21 cellular contexts compared by ENCODE assay signal in genomic region chr19:11254662-11255061, GRCh38. TPM values are rescaled to one million over a fixed set of nuclear protein-coding genes. Genes with fewer than 3 reads are reported as not detected.
DNase-seq lines count a peak whose midpoint lies in the region; ATAC-seq and TF ChIP-seq lines count a peak whose summit lies in the region.
"Had no signal": no experiment of that assay in that cellular context is flagged by ENCODE, and none has a peak within 500 bp of the region (broad histone marks: within the 10 kb centered on the region; RNA-seq: fewer than 3 reads in every experiment).

No MANE protein-coding gene starts in this region.

- H3K36me3 ChIP-seq in gastrocnemius medialis = peaks cover 0 to 8% of the 10 kb centered on the region in 2 donors

- H3K4me1 Mint-ChIP-seq in activated CD4-positive, alpha-beta T cell treated with anti-CD3 and anti-CD28 coated beads for 36 hours = no peaks in the 10 kb centered on the region
- H3K4me1 Mint-ChIP-seq in activated CD4-positive, alpha-beta T cell treated with anti-CD3 and anti-CD28 coated beads, Interleukin-2, amount 10 ng/mL, durations not matched to agents 24 days and 14 days = no peaks in the 10 kb centered on the region
- H3K4me1 Mint-ChIP-seq: T-helper 17 cell had no signal

- H3K4me3 ChIP-seq in LNCaP clone FGC (ENCODE audit: low read depth, low read length) (no peak overlapping the region), epithelial cell of esophagus (ENCODE audit: low read length) (no peak overlapping the region), gastrocnemius medialis (no peak overlapping the region)
- H3K4me3 ChIP-seq: A549, thoracic aorta had no signal

- ATAC-seq in activated CD4-positive, alpha-beta T cell treated with anti-CD3 and anti-CD28 coated beads for 36 hours = no peak
- ATAC-seq in gastrocnemius medialis (no peak), HG03442 (IDR thresholded peaks at IDR 0.05; ENCODE audit: unreplicated experiment) (no peak), GM21528 (IDR thresholded peaks at IDR 0.05; ENCODE audit: low FRiP score, unreplicated experiment) (no peak)
- ATAC-seq: activated CD4-positive, CD25-positive, alpha-beta regulatory T cell treated with anti-CD3 and anti-CD28 coated beads, Interleukin-2, amount 50 U/mL, for 24 hours; T-helper 17 cell had no signal

- H3K36me3 Mint-ChIP-seq in activated CD4-positive, alpha-beta T cell treated with anti-CD3 and anti-CD28 coated beads for 36 hours (ENCODE audit: low read depth) = no peaks in the 10 kb centered on the region
- H3K36me3 Mint-ChIP-seq in activated CD4-positive, alpha-beta T cell treated with anti-CD3 and anti-CD28 coated beads, Interleukin-2, amount 10 ng/mL, durations not matched to agents 24 days and 14 days (ENCODE audit: low read depth) = no peaks in the 10 kb centered on the region

- peaks cover 2% of the 10 kb centered on the region for H3K27me3 Mint-ChIP-seq in activated CD4-positive, alpha-beta T cell treated with anti-CD3 and anti-CD28 coated beads for 36 hours
- peaks cover 12% of the 10 kb centered on the region for H3K27me3 Mint-ChIP-seq in activated CD4-positive, alpha-beta T cell treated with anti-CD3 and anti-CD28 coated beads, Interleukin-2, amount 10 ng/mL, durations not matched to agents 24 days and 14 days

- DNase-seq in activated CD4-positive, alpha-beta T cell treated with anti-CD3 and anti-CD28 coated beads for 36 hours = peak; percentile 16
- no peak for DNase-seq in activated CD4-positive, alpha-beta T cell treated with anti-CD3 and anti-CD28 coated beads, Interleukin-2, amount 10 ng/mL, durations not matched to agents 24 days and 14 days
- no peak for DNase-seq in LNCaP clone FGC (ENCODE audit: low read depth)
- DNase-seq in epithelial cell of esophagus (ENCODE audit: low read depth) = no peak
- DNase-seq in gastrocnemius medialis = no peak
- no peak for DNase-seq in HPDE6-E6E7 (ENCODE audit: extremely low spot score)
- DNase-seq: activated gamma-delta T cell treated with Interleukin-2 at 50 U/mL for 16 hours; CD4-positive, alpha-beta T cell; glutamatergic neuron; NCI-H1694; NCI-H446 treated with DMSO at 0.1 percent for 48 hours; occipital lobe; stimulated activated CD4-positive, alpha-beta T cell treated with anti-CD3 and anti-CD28 coated beads, Interleukin-4, amount 100 ng/mL, for 4 hours; T-helper 17 cell had no signal

- CTCF ChIA-PET in activated CD4-positive, alpha-beta T cell treated with anti-CD3 and anti-CD28 coated beads for 36 hours (lab: Charles Lee) = interaction anchor here (0.9 to 1.5 kb wide), 2 partner anchors 11 to 163 kb away, joined by 3 to 4 read pairs; no protein-coding TSS in a partner anchor

- H3K4me3 Mint-ChIP-seq in activated CD4-positive, alpha-beta T cell treated with anti-CD3 and anti-CD28 coated beads for 36 hours = no peak overlapping the region
- no peak overlapping the region for H3K4me3 Mint-ChIP-seq in activated CD4-positive, alpha-beta T cell treated with anti-CD3 and anti-CD28 coated beads, Interleukin-2, amount 10 ng/mL, durations not matched to agents 24 days and 14 days
- H3K4me3 Mint-ChIP-seq: CD4-positive, alpha-beta T cell; T-helper 17 cell had no signal

- in situ Hi-C loops in gastrocnemius medialis (cut with MboI; ENCODE audit: low sequenced_read_pairs in 4 of 4) = no loop called here

- peaks cover 3 to 4% of the 10 kb centered on the region in 2 donors for H3K4me1 ChIP-seq in gastrocnemius medialis
- H3K4me1 ChIP-seq: A549 had no signal

- TF ChIP-seq CTCF in LNCaP clone FGC (IDR thresholded peaks at IDR 0.05; ENCODE audit: control insufficient read depth, extremely low read depth, insufficient read depth) (peak; percentile 17; the same call in 1 of the 2 replicates), epithelial cell of esophagus (IDR thresholded peaks at IDR 0.05; ENCODE audit: insufficient read depth, low read depth, low read length, missing control alignments) (peak; percentile 31), gastrocnemius medialis (IDR thresholded peaks at IDR 0.05 in 4 of 5, conservative IDR thresholded peaks at IDR 0.05 in 1 of 5) (no peak)

- POLR2A ChIA-PET in activated CD4-positive, alpha-beta T cell treated with anti-CD3 and anti-CD28 coated beads for 36 hours (lab: Charles Lee) = interaction anchor here (0.6 kb wide), 1 partner anchor 18 kb away, joined by 3 read pairs; no protein-coding TSS in a partner anchor

- TF ChIP-seq POLR2A in gastrocnemius medialis (IDR thresholded peaks at IDR 0.05) = no peak

- peak overlapping the region; percentile 66 to 78 (median 76) for H3K27ac ChIP-seq in gastrocnemius medialis
- H3K27ac ChIP-seq: A549, thoracic aorta had no signal

- intact Hi-C loops in activated CD4-positive, alpha-beta T cell treated with anti-CD3 and anti-CD28 coated beads for 36 hours (cut with DNase I, micrococcal nuclease) = no loop called here
- intact Hi-C loops in activated CD4-positive, alpha-beta T cell treated with anti-CD3 and anti-CD28 coated beads, Interleukin-2, amount 10 ng/mL, durations not matched to agents 24 days and 14 days (cut with micrococcal nuclease) = no loop called here
- intact Hi-C loops in gastrocnemius medialis (cut with DNase I; ENCODE audit: low total_unique reads) = no loop called here

- no peaks in the 10 kb centered on the region for H3K9me3 Mint-ChIP-seq in activated CD4-positive, alpha-beta T cell treated with anti-CD3 and anti-CD28 coated beads for 36 hours (ENCODE audit: low read depth)
- no peaks in the 10 kb centered on the region for H3K9me3 Mint-ChIP-seq in activated CD4-positive, alpha-beta T cell treated with anti-CD3 and anti-CD28 coated beads, Interleukin-2, amount 10 ng/mL, durations not matched to agents 24 days and 14 days
- H3K9me3 Mint-ChIP-seq: CD4-positive, alpha-beta T cell had no signal

- H3K9me3 ChIP-seq in gastrocnemius medialis = no peaks in the 10 kb centered on the region
- H3K9me3 ChIP-seq: A549, thoracic aorta had no signal

- no peaks in the 10 kb centered on the region for H3K27me3 ChIP-seq in gastrocnemius medialis

- no peak overlapping the region for H3K27ac Mint-ChIP-seq in activated CD4-positive, alpha-beta T cell treated with anti-CD3 and anti-CD28 coated beads for 36 hours
- no peak overlapping the region for H3K27ac Mint-ChIP-seq in activated CD4-positive, alpha-beta T cell treated with anti-CD3 and anti-CD28 coated beads, Interleukin-2, amount 10 ng/mL, durations not matched to agents 24 days and 14 days
- H3K27ac Mint-ChIP-seq: CD4-positive, alpha-beta T cell; T-helper 17 cell had no signal

RNA-seq across cellular contexts. Expression of gene DOCK6, which starts 7.7 kb away (rescaled TPM):
- 1 to 10 TPM; 2.8 to 4.6 TPM for total RNA-seq in activated CD4-positive, alpha-beta T cell treated with anti-CD3 and anti-CD28 coated beads for 36 hours
- total RNA-seq in activated CD4-positive, alpha-beta T cell treated with anti-CD3 and anti-CD28 coated beads, Interleukin-2, amount 10 ng/mL, durations not matched to agents 24 days and 14 days = 1.2 and 2.2 TPM in 2 replicates
- 1 to 10 TPM; 4.7 to 9.6 (median 5.8) TPM for total RNA-seq in gastrocnemius medialis

RNA-seq across cellular contexts. Expression of gene ANGPTL8, which starts 15.2 kb away (rescaled TPM):
- not detected for total RNA-seq in activated CD4-positive, alpha-beta T cell treated with anti-CD3 and anti-CD28 coated beads for 36 hours
- not detected in 2 replicates for total RNA-seq in activated CD4-positive, alpha-beta T cell treated with anti-CD3 and anti-CD28 coated beads, Interleukin-2, amount 10 ng/mL, durations not matched to agents 24 days and 14 days
- under 1 TPM in 1 of 4 donors, not detected in 3; 0.47 TPM for total RNA-seq in gastrocnemius medialis
- total RNA-seq: CD4-positive, alpha-beta T cell; occipital lobe; T-helper 17 cell; thoracic aorta had no signal

RNA-seq across cellular contexts. Expression of gene TSPAN16, which starts 41.3 kb away (rescaled TPM):
- not detected for total RNA-seq in activated CD4-positive, alpha-beta T cell treated with anti-CD3 and anti-CD28 coated beads for 36 hours
- not detected in 2 replicates for total RNA-seq in activated CD4-positive, alpha-beta T cell treated with anti-CD3 and anti-CD28 coated beads, Interleukin-2, amount 10 ng/mL, durations not matched to agents 24 days and 14 days
- total RNA-seq in gastrocnemius medialis = not detected
- total RNA-seq: CD4-positive, alpha-beta T cell; mucosa of gallbladder; occipital lobe; skeletal muscle tissue; T-helper 17 cell; thoracic aorta had no signal

RNA-seq across cellular contexts. Expression of gene KANK2, which starts 57.3 kb away (rescaled TPM):
- 1 to 10 TPM in 1 of 2 experiments, under 1 TPM in 1; 0.91 to 1.2 TPM for total RNA-seq in activated CD4-positive, alpha-beta T cell treated with anti-CD3 and anti-CD28 coated beads for 36 hours
- total RNA-seq in activated CD4-positive, alpha-beta T cell treated with anti-CD3 and anti-CD28 coated beads, Interleukin-2, amount 10 ng/mL, durations not matched to agents 24 days and 14 days = 3.0 and 3.3 TPM in 2 replicates
- 100 to 1,000 TPM in 3 of 4 donors, 10 to 100 TPM in 1; 37.7 to 192 (median 149) TPM for total RNA-seq in gastrocnemius medialis
- total RNA-seq: CD4-positive, alpha-beta T cell had no signal

Comparison
In these comparisons a context has a peak if more than half of its experiments do, and no peak if none do; other contexts are left out.
1. CTCF ChIP-seq: peak in LNCaP clone FGC (single experiment) and epithelial cell of esophagus (single experiment); none in gastrocnemius medialis (0 of 5).